ENCODE assay signal across 1 cellular context in genomic region chr10:36764823-36765222, GRCh38.
TF ChIP-seq lines count a peak whose summit lies in the region.

No MANE protein-coding gene starts in this region.

TF ChIP-seq in IMR-90, 13 proteins besides CTCF, POLR2A, EP300 and RAD21 (continued from another document):
- TF ChIP-seq FOS (IDR thresholded peaks at IDR 0.05; ENCODE audit: low read depth, low read length) (no peak), ELK1 (IDR thresholded peaks at IDR 0.05; ENCODE audit: borderline replicate concordance, low read depth, low read length) (no peak)
